Comparison of ENCODE assay signal across 10 cellular contexts in the genomic region with DNA sequence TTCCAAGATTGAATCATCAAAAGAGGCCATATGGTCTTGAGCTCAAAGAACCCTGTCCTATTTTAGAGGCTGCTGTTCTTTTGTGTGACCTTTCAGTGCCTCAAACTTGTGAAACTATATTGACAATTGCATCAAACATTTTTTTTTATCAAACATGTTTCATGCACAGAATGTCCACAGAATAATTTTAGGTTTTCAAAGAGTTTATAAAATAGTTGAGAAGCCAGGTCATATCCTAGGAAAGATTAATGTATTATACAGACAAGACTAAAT.
A peak's percentile ranks its signal among the peaks of the same experiment; 100 is the strongest.
DNase-seq lines count a peak whose midpoint lies in the region; ATAC-seq and TF ChIP-seq lines count a peak whose summit lies in the region.
"Had no signal": no experiment of that assay in that cellular context is flagged by ENCODE, and none has a peak within 500 bp of the region (broad histone marks: within the 10 kb centered on the region; RNA-seq: fewer than 3 reads in every experiment).

No MANE protein-coding gene starts in this region.

- intact Hi-C loops in Right ventricle myocardium superior (cut with DNase I): no loop called here

- H3K4me3 ChIP-seq in fibroblast of the aortic adventitia (ENCODE audit: low read depth, low read length): no peak overlapping the region

- DNase-seq in NCI-H82 (lab: John Stamatoyannopoulos, UW) (peak; percentile 7), NCI-H82 treated with DMSO at 0.1 percent for 48 hours (lab: John Stamatoyannopoulos, UW; ENCODE audit: unreplicated experiment) (no peak), fibroblast of the aortic adventitia (ENCODE audit: low read depth) (peak; percentile 21), Right ventricle myocardium superior (no peak), middle frontal gyrus (ENCODE audit: extremely low spot score, low spot score) (no peak), DMS53 (lab: John Stamatoyannopoulos, UW) (no peak)
- DNase-seq: 8988T had no signal

- no peak for TF ChIP-seq CTCF in fibroblast of the aortic adventitia (IDR thresholded peaks at IDR 0.05; ENCODE audit: insufficient read depth, low read length)

- ATAC-seq in GM19455 (IDR thresholded peaks at IDR 0.05; ENCODE audit: unreplicated experiment) (peak; percentile 15), HG03439 (IDR thresholded peaks at IDR 0.05; ENCODE audit: unreplicated experiment) (peak; percentile 27), Right ventricle myocardium superior (ENCODE audit: poor library complexity) (no peak)
- ATAC-seq: esophagus mucosa had no signal

Comparison
In these comparisons a context has a peak if more than half of its experiments do, and no peak if none do; other contexts are left out.
1. DNase-seq: peak in NCI-H82 (single experiment) and fibroblast of the aortic adventitia (single experiment); none in NCI-H82 treated with DMSO at 0.1 percent for 48 hours (single experiment), Right ventricle myocardium superior (single experiment), middle frontal gyrus (single experiment) and DMS53 (single experiment).